ENCODE assay signal across 10 cellular contexts in genomic region chr1:84632975-84633427, GRCh38. TPM values are rescaled to one million over a fixed set of nuclear protein-coding genes. Genes with fewer than 3 reads are reported as not detected.
DNase-seq lines count a peak whose midpoint lies in the region; ATAC-seq and TF ChIP-seq lines count a peak whose summit lies in the region.
"Had no signal": no experiment of that assay in that cellular context is flagged by ENCODE, and none has a peak within 500 bp of the region (broad histone marks: within the 10 kb centered on the region; RNA-seq: fewer than 3 reads in every experiment).

No MANE protein-coding gene starts in this region.

- H3K4me3 ChIP-seq in fibroblast of pulmonary artery (replicated peaks; ENCODE audit: low read depth, low read length) (no peak overlapping the region), gastrocnemius medialis (no peak overlapping the region)
- H3K4me3 ChIP-seq: BLaER1 treated with 17β-estradiol and CSF1 and Interleukin-3, amounts not matched to agents 10 nM and 100 nM had no signal

- intact Hi-C loops in activated CD4-positive, alpha-beta T cell treated with anti-CD3 and anti-CD28 coated beads for 36 hours (cut with DNase I, micrococcal nuclease): no loop called here
- intact Hi-C loops in gastrocnemius medialis (cut with DNase I; ENCODE audit: low total_unique reads): no loop called here

- no peak overlapping the region for H3K4me3 Mint-ChIP-seq in activated CD4-positive, alpha-beta T cell treated with anti-CD3 and anti-CD28 coated beads for 36 hours
- no peak overlapping the region for H3K4me3 Mint-ChIP-seq in stimulated activated naive CD8-positive, alpha-beta T cell treated with anti-CD3 and anti-CD28 coated beads, Interleukin-15, amount 100 ng/mL, for 72 hours

- CTCF ChIA-PET in activated CD4-positive, alpha-beta T cell treated with anti-CD3 and anti-CD28 coated beads for 36 hours (lab: Charles Lee): interaction anchor here (0.7 to 1.6 kb wide), 4 partner anchors 9 to 139 kb away, joined by 3 to 5 read pairs (median 3); no protein-coding TSS in a partner anchor

- TF ChIP-seq CTCF in fibroblast of pulmonary artery (IDR thresholded peaks at IDR 0.05; ENCODE audit: low read length, missing control alignments): no peak
- TF ChIP-seq CTCF in gastrocnemius medialis (IDR thresholded peaks at IDR 0.05 in 4 of 5, conservative IDR thresholded peaks at IDR 0.05 in 1 of 5): no peak

- no peak for TF ChIP-seq POLR2A in gastrocnemius medialis (IDR thresholded peaks at IDR 0.05)

- no peak for DNase-seq in activated CD4-positive, alpha-beta T cell treated with anti-CD3 and anti-CD28 coated beads for 36 hours
- no peak for DNase-seq in activated CD4-positive, alpha-beta T cell treated with anti-CD3 and anti-CD28 coated beads, Interleukin-2, amount 50 U/mL, for 1 hour
- peak; percentile 71 for DNase-seq in NCI-H69 (lab: John Stamatoyannopoulos, UW)
- DNase-seq in fibroblast of pulmonary artery (ENCODE audit: low read depth): peak; percentile 66
- no peak for DNase-seq in stimulated activated naive CD8-positive, alpha-beta T cell treated with anti-CD3 and anti-CD28 coated beads, Interleukin-15, amount 100 ng/mL, for 72 hours
- no peak for DNase-seq in activated CD8-positive, alpha-beta memory T cell treated with anti-CD3 and anti-CD28 coated beads for 24 hours
- DNase-seq in gastrocnemius medialis: no peak
- DNase-seq: aorta had no signal

- POLR2A ChIA-PET in activated CD4-positive, alpha-beta T cell treated with anti-CD3 and anti-CD28 coated beads for 36 hours (lab: Charles Lee): no interaction called here

- no peaks in the 10 kb centered on the region for H3K4me1 ChIP-seq in gastrocnemius medialis

- no peak overlapping the region for H3K27ac Mint-ChIP-seq in activated CD4-positive, alpha-beta T cell treated with anti-CD3 and anti-CD28 coated beads for 36 hours
- peak overlapping the region in 1 of 2 donors; percentile 52 for H3K27ac Mint-ChIP-seq in stimulated activated naive CD8-positive, alpha-beta T cell treated with anti-CD3 and anti-CD28 coated beads, Interleukin-15, amount 100 ng/mL, for 72 hours

- no peaks in the 10 kb centered on the region for H3K9me3 Mint-ChIP-seq in activated CD4-positive, alpha-beta T cell treated with anti-CD3 and anti-CD28 coated beads for 36 hours (ENCODE audit: low read depth)
- no peaks in the 10 kb centered on the region for H3K9me3 Mint-ChIP-seq in stimulated activated naive CD8-positive, alpha-beta T cell treated with anti-CD3 and anti-CD28 coated beads, Interleukin-15, amount 100 ng/mL, for 72 hours

- H3K27me3 Mint-ChIP-seq in activated CD4-positive, alpha-beta T cell treated with anti-CD3 and anti-CD28 coated beads for 36 hours: no peaks in the 10 kb centered on the region
- H3K27me3 Mint-ChIP-seq in stimulated activated naive CD8-positive, alpha-beta T cell treated with anti-CD3 and anti-CD28 coated beads, Interleukin-15, amount 100 ng/mL, for 72 hours: peaks cover 17% of the 10 kb centered on the region

- in situ Hi-C loops in gastrocnemius medialis (cut with MboI; ENCODE audit: low sequenced_read_pairs in 4 of 4): no loop called here

- no peak overlapping the region for H3K27ac ChIP-seq in gastrocnemius medialis
- H3K27ac ChIP-seq: BLaER1 treated with 17β-estradiol and CSF1 and Interleukin-3, amounts not matched to agents 10 nM and 100 nM had no signal

- peaks cover 6% of the 10 kb centered on the region for H3K4me1 Mint-ChIP-seq in activated CD4-positive, alpha-beta T cell treated with anti-CD3 and anti-CD28 coated beads for 36 hours
- peaks cover 12% of the 10 kb centered on the region for H3K4me1 Mint-ChIP-seq in stimulated activated naive CD8-positive, alpha-beta T cell treated with anti-CD3 and anti-CD28 coated beads, Interleukin-15, amount 100 ng/mL, for 72 hours

- H3K36me3 ChIP-seq in gastrocnemius medialis: no peaks in the 10 kb centered on the region
- H3K36me3 ChIP-seq: BLaER1 treated with 17β-estradiol and CSF1 and Interleukin-3, amounts not matched to agents 10 nM and 100 nM had no signal

- H3K9me3 ChIP-seq in gastrocnemius medialis: no peaks in the 10 kb centered on the region

- no peaks in the 10 kb centered on the region for H3K36me3 Mint-ChIP-seq in activated CD4-positive, alpha-beta T cell treated with anti-CD3 and anti-CD28 coated beads for 36 hours (ENCODE audit: low read depth)

- ATAC-seq in activated CD4-positive, alpha-beta T cell treated with anti-CD3 and anti-CD28 coated beads for 36 hours: peak; percentile 74
- ATAC-seq in stimulated activated naive CD8-positive, alpha-beta T cell treated with anti-CD3 and anti-CD28 coated beads, Interleukin-15, amount 100 ng/mL, for 72 hours: peak; percentile 57
- no peak for ATAC-seq in gastrocnemius medialis
- no peak for ATAC-seq in HG02763 (IDR thresholded peaks at IDR 0.05; ENCODE audit: unreplicated experiment)

- H3K27me3 ChIP-seq in gastrocnemius medialis: no peaks in the 10 kb centered on the region
- H3K27me3 ChIP-seq: BLaER1 treated with 17β-estradiol and CSF1 and Interleukin-3, amounts not matched to agents 10 nM and 100 nM had no signal

RNA-seq across cellular contexts. Expression of gene SSX2IP, which starts 57.3 kb away (rescaled TPM):
- 10 to 100 TPM; 10.3 to 12.3 TPM for total RNA-seq in activated CD4-positive, alpha-beta T cell treated with anti-CD3 and anti-CD28 coated beads for 36 hours
- total RNA-seq in gastrocnemius medialis: 1 to 10 TPM; 3.5 to 7.0 (median 4.7) TPM

RNA-seq across cellular contexts. Expression of gene CTBS, which starts 58.8 kb away (rescaled TPM):
- 10 to 100 TPM; 13.5 to 17.3 TPM for total RNA-seq in activated CD4-positive, alpha-beta T cell treated with anti-CD3 and anti-CD28 coated beads for 36 hours
- total RNA-seq in gastrocnemius medialis: 1 to 10 TPM; 4.0 to 6.6 (median 4.7) TPM

Comparison
In these comparisons a context has a peak if more than half of its experiments do, and no peak if none do; other contexts are left out.
1. ATAC-seq: peak in activated CD4-positive, alpha-beta T cell treated with anti-CD3 and anti-CD28 coated beads for 36 hours (single experiment) and stimulated activated naive CD8-positive, alpha-beta T cell treated with anti-CD3 and anti-CD28 coated beads, Interleukin-15, amount 100 ng/mL, for 72 hours (single experiment); none in gastrocnemius medialis (0 of 2) and HG02763 (single experiment).
2. DNase-seq: peak in NCI-H69 (single experiment) and fibroblast of pulmonary artery (single experiment); none in activated CD4-positive, alpha-beta T cell treated with anti-CD3 and anti-CD28 coated beads for 36 hours (single experiment), activated CD4-positive, alpha-beta T cell treated with anti-CD3 and anti-CD28 coated beads, Interleukin-2, amount 50 U/mL, for 1 hour (single experiment), stimulated activated naive CD8-positive, alpha-beta T cell treated with anti-CD3 and anti-CD28 coated beads, Interleukin-15, amount 100 ng/mL, for 72 hours (0 of 2), activated CD8-positive, alpha-beta memory T cell treated with anti-CD3 and anti-CD28 coated beads for 24 hours (single experiment) and gastrocnemius medialis (0 of 2).